In the genomic region with DNA sequence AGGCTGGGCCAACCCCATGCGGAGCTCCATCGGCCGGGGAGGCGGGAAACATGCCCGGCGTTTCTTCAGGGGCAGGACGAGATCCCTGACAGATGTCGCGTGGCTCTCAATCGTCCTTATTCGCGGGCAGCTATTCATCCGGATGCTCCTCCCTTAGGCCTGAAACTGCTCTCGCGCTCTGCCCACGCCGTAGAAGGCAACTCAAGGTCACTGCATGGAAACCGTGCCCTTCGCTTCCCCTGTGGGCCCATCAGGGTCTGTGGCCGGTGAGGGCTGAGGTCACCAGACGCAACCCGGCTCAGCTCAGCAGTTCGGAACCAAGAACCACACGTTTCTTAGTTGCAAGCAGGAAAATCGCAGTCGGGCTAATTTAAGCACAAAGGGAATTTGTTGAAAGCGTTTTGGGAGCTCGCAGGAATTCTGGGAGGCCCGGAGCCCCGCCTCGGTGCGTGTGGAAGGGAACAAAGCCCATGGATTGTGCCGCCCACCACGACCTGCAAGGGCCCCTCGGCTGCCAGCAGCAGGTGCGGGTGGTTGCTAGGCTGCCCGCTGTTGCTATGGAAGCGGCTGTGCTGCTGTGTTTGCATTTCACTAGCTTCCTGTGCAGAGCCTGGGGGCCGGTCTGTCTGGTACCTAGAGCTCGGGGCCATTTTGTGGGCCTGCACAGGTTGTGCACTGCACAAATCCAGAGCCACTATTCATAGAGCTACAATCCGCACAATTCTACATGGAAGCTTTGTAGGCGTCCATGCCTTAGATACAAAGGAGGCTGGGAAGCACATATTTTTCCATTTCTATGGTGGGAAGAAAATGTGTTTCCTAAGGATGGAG, we compare ENCODE assay signal across 8 cellular contexts. TPM values are rescaled to one million over a fixed set of nuclear protein-coding genes. Genes with fewer than 3 reads are reported as not detected.
DNase-seq lines count a peak whose midpoint lies in the region; ATAC-seq, FAIRE-seq and TF ChIP-seq lines count a peak whose summit lies in the region.

No MANE protein-coding gene starts in this region.

- ATAC-seq in GM18505 (IDR thresholded peaks at IDR 0.05; ENCODE audit: unreplicated experiment), result peak; percentile 90
- peak; percentile 82 for ATAC-seq in HG02885 (IDR thresholded peaks at IDR 0.05; ENCODE audit: poor library complexity, unreplicated experiment)

- DNase-seq in NCI-H1930 (lab: John Stamatoyannopoulos, UW) (peak; percentile 84 to 94), mesenchymal stem cell (peak; percentile 58), urothelium cell line (ENCODE audit: low spot score) (no peak)
- peak; percentile 63 to 74 for DNase-seq in activated CD4-positive, alpha-beta T cell treated with anti-CD3 and anti-CD28 coated beads, Interleukin-2, amount 50 U/mL, for 48 hours
- DNase-seq in stimulated activated CD8-positive, alpha-beta memory T cell treated with anti-CD3 and anti-CD28 coated beads, Interleukin-15, amount 100 ng/mL, for 1 hour (ENCODE audit: low read depth), result peak; percentile 26

- H3K27ac ChIP-seq in duodenal mucosa (ENCODE audit: low read depth, low read length) (peak overlapping the region; percentile 48), mesenchymal stem cell (ENCODE audit: low read length, poor library complexity, severe bottlenecking) (no peak overlapping the region)

- peaks cover 4 to 13% of the 10 kb centered on the region in 2 donors for H3K4me1 ChIP-seq in duodenal mucosa (ENCODE audit: control insufficient read depth in 1 of 2, insufficient read depth in 2 of 2, low read length in 2 of 2)
- H3K4me1 ChIP-seq in mesenchymal stem cell (ENCODE audit: control insufficient read depth, insufficient read depth, low read depth, low read length), result peaks cover 13% of the 10 kb centered on the region

- no peak overlapping the region for H3K23ac ChIP-seq in mesenchymal stem cell (ENCODE audit: low read length in 2 of 2)

- no peaks in the 10 kb centered on the region for H3K9me3 ChIP-seq in duodenal mucosa (ENCODE audit: control insufficient read depth in 1 of 2, low read length in 2 of 2)
- H3K9me3 ChIP-seq in mesenchymal stem cell (ENCODE audit: control insufficient read depth, low read length), result peaks cover 3% of the 10 kb centered on the region

- H3K4me2 ChIP-seq in mesenchymal stem cell (ENCODE audit: low read length, poor library complexity, severe bottlenecking), result no peak overlapping the region

- no peak overlapping the region for H2BK5ac ChIP-seq in mesenchymal stem cell (ENCODE audit: low read depth, low read length, poor library complexity, severe bottlenecking)

- no peak overlapping the region for H2AK5ac ChIP-seq in mesenchymal stem cell (ENCODE audit: low read length, severe bottlenecking)

- H2BK15ac ChIP-seq in mesenchymal stem cell (ENCODE audit: low read depth, poor library complexity, severe bottlenecking), result no peak overlapping the region

- peak overlapping the region; percentile 42 to 56 for H3K18ac ChIP-seq in mesenchymal stem cell (ENCODE audit: low read depth in 1 of 2, low read length in 2 of 2)

- no peaks in the 10 kb centered on the region for H3K79me1 ChIP-seq in mesenchymal stem cell (replicated peaks; ENCODE audit: low read length, poor library complexity, severe bottlenecking)

- H3K36me3 ChIP-seq in duodenal mucosa (ENCODE audit: control insufficient read depth in 1 of 2, insufficient read depth in 2 of 2, low read length in 2 of 2), result no peaks in the 10 kb centered on the region
- H3K36me3 ChIP-seq in mesenchymal stem cell (ENCODE audit: control insufficient read depth in 1 of 2, insufficient read depth in 2 of 2, low read depth in 1 of 2, low read length in 2 of 2), result no peaks in the 10 kb centered on the region

- H3K4me3 ChIP-seq in duodenal mucosa (ENCODE audit: low read depth in 1 of 2, low read length in 2 of 2), result peak overlapping the region; percentile 32 to 70
- H3K4me3 ChIP-seq in mesenchymal stem cell (ENCODE audit: insufficient read depth in 1 of 2, low read depth in 1 of 2, low read length in 2 of 2), result peak overlapping the region in 1 of 2 experiments; percentile 68

- H4K91ac ChIP-seq in mesenchymal stem cell (ENCODE audit: low read length), result peak overlapping the region; percentile 55

- peak overlapping the region; percentile 83 for H2AFZ ChIP-seq in mesenchymal stem cell (ENCODE audit: low read depth, low read length)

- peak overlapping the region; percentile 28 for H4K8ac ChIP-seq in mesenchymal stem cell (ENCODE audit: low read length)

- H2BK12ac ChIP-seq in mesenchymal stem cell (ENCODE audit: low read length in 2 of 2), result peak overlapping the region in 1 of 2 experiments; percentile 50

- H3K9ac ChIP-seq in duodenal mucosa (ENCODE audit: low read depth in 1 of 2, low read length in 2 of 2) (peak overlapping the region in 1 of 2 donors; percentile 43), mesenchymal stem cell (ENCODE audit: low read length) (peak overlapping the region; percentile 78)

- WGBS in mesenchymal stem cell, result 35% methylated on average over 42 of the region's 42 CpGs

- peak overlapping the region; percentile 24 for H2BK120ac ChIP-seq in mesenchymal stem cell (ENCODE audit: low read depth, low read length)

- TF ChIP-seq POLR2A in GM18505 (IDR thresholded peaks at IDR 0.05; ENCODE audit: borderline replicate concordance, extremely low read depth, insufficient read depth, insufficient read length), result no peak

- peak overlapping the region in 1 of 2 experiments; percentile 48 for H3K4ac ChIP-seq in mesenchymal stem cell (ENCODE audit: low read depth in 1 of 2, low read length in 2 of 2)

- no peak for FAIRE-seq in urothelium cell line (lab: Jason Lieb, UNC)

- peak overlapping the region in 1 of 2 experiments; percentile 2 for H3K14ac ChIP-seq in mesenchymal stem cell (ENCODE audit: low read length in 2 of 2)

- peaks cover 0 to 5% of the 10 kb centered on the region in 2 donors for H3K27me3 ChIP-seq in duodenal mucosa (ENCODE audit: control insufficient read depth in 1 of 2, insufficient read depth in 2 of 2, low read length in 2 of 2)
- H3K27me3 ChIP-seq in mesenchymal stem cell (ENCODE audit: control insufficient read depth in 1 of 2, insufficient read depth in 1 of 2, low read length in 2 of 2), result peaks cover 18 to 48% of the 10 kb centered on the region in 2 experiments

RNA-seq across cellular contexts. Expression of a gene that starts 6.1 kb away (rescaled TPM):
- polyA plus RNA-seq in mesenchymal stem cell (2013, experiment 1 of 2), result 0.11 TPM
- polyA plus RNA-seq in mesenchymal stem cell (2013, experiment 2 of 2), result 0.10 TPM

RNA-seq across cellular contexts. Expression of a gene that starts 51.5 kb away (rescaled TPM):
- polyA plus RNA-seq in mesenchymal stem cell (2013, experiment 1 of 2), result not detected
- polyA plus RNA-seq in mesenchymal stem cell (2013, experiment 2 of 2), result not detected

RNA-seq across cellular contexts. Expression of a gene that starts 57.0 kb away (rescaled TPM):
- polyA plus RNA-seq in mesenchymal stem cell (2013, experiment 1 of 2), result 54.5 TPM
- polyA plus RNA-seq in mesenchymal stem cell (2013, experiment 2 of 2), result 53.6 TPM
